In genomic region chr5:96584712-96585111, GRCh38 we compare ENCODE assay signal across 25 cellular contexts.
DNase-seq lines count a peak whose midpoint lies in the region; ATAC-seq, FAIRE-seq and TF ChIP-seq lines count a peak whose summit lies in the region.
"Had no signal": no experiment of that assay in that cellular context is flagged by ENCODE, and none has a peak within 500 bp of the region (broad histone marks: within the 10 kb centered on the region; RNA-seq: fewer than 3 reads in every experiment).

No MANE protein-coding gene starts in this region.

- H3K4me1 ChIP-seq in heart left ventricle (peaks cover 0 to 7% (median 0%) of the 10 kb centered on the region in 12 donors), endothelial cell of umbilical vein (ENCODE audit: control insufficient read depth, extremely low read depth, insufficient read depth, low read length) (peaks cover 69% of the 10 kb centered on the region), upper lobe of right lung (no peaks in the 10 kb centered on the region), uterus (no peaks in the 10 kb centered on the region)
- H3K4me1 ChIP-seq: body of pancreas, stomach, transverse colon had no signal

- CTCF ChIA-PET in endothelial cell of umbilical vein (lab: Charles Lee) = interaction anchor here (1.2 to 5.2 kb wide), 6 partner anchors 8 to 240 kb away, joined by 3 to 38 read pairs (median 8); no protein-coding TSS in a partner anchor

- peak overlapping the region; percentile 92 for H3K9ac ChIP-seq in endothelial cell of umbilical vein (replicated peaks; ENCODE audit: extremely low read depth, insufficient read depth, low read length)

- BruUV-seq in endothelial cell of umbilical vein (replicated peaks; lab: Mats Ljungman, UMichigan) = no TSS peak

- no peaks in the 10 kb centered on the region for H3K9me1 ChIP-seq in endothelial cell of umbilical vein (replicated peaks; ENCODE audit: control insufficient read depth, extremely low read depth, insufficient read depth, low read length)

- peaks cover 55% of the 10 kb centered on the region for H3K79me2 ChIP-seq in endothelial cell of umbilical vein (ENCODE audit: control insufficient read depth, insufficient read depth, low read length)

- peak in 2 of 5 donors; percentile 20 to 30 for DNase-seq in heart left ventricle
- no peak for DNase-seq in Right ventricle myocardium inferior (ENCODE audit: missing footprints)
- peak; percentile 10 for DNase-seq in NB4 (ENCODE audit: low read depth)
- peak; percentile 84 for DNase-seq in endothelial cell of umbilical vein (ENCODE audit: low read depth, low spot score)
- no peak for DNase-seq in upper lobe of right lung
- DNase-seq in amniotic stem cell (lab: John Stamatoyannopoulos, UW) = no peak
- no peak for DNase-seq in uterus
- DNase-seq: activated CD4-positive, alpha-beta T cell treated with anti-CD3 and anti-CD28 coated beads, Interleukin-2, amount 10 ng/mL, durations not matched to agents 24 days and 14 days; activated naive CD8-positive, alpha-beta T cell treated with anti-CD3 and anti-CD28 coated beads, Interleukin-2, amount 10 ng/mL, durations not matched to agents 7 days and 5 days; C1 segment of cervical spinal cord; effector CD8-positive, alpha-beta T cell; foreskin melanocyte; IMR-90; MG63; NCI-H2171 treated with DMSO at 0.1 percent for 48 hours; NCI-H526 treated with DMSO at 0.1 percent for 48 hours; retina; stomach; transverse colon had no signal

- intact Hi-C loops in heart left ventricle (cut with DNase I) (no loop called here), Right ventricle myocardium inferior (cut with DNase I) (no loop called here), endothelial cell of umbilical vein (cut with micrococcal nuclease) (loop anchor here (1.0 to 5.0 kb wide), 6 partner anchors 17 to 722 kb away; no protein-coding TSS in a partner anchor), upper lobe of right lung (cut with DNase I) (no loop called here), uterus (cut with DNase I; ENCODE audit: low total_unique reads) (no loop called here)

- WGBS in heart left ventricle, 4 donors = 52 to 61% (median 53%) methylated on average over 6 of the region's 6 CpGs

- H3K27me3 ChIP-seq in heart left ventricle (peaks cover 0 to 3% (median 0%) of the 10 kb centered on the region in 9 donors), endothelial cell of umbilical vein (ENCODE audit: control insufficient read depth in 2 of 2, insufficient read depth in 2 of 2, low read length in 2 of 2) (no peaks in the 10 kb centered on the region), upper lobe of right lung (no peaks in the 10 kb centered on the region), uterus (no peaks in the 10 kb centered on the region)
- H3K27me3 ChIP-seq: body of pancreas, MG63, stomach, transverse colon had no signal

- H3K9me3 ChIP-seq in heart left ventricle = no peaks in the 10 kb centered on the region
- no peaks in the 10 kb centered on the region for H3K9me3 ChIP-seq in endothelial cell of umbilical vein (replicated peaks; ENCODE audit: control insufficient read depth, insufficient read depth, low read length)
- no peaks in the 10 kb centered on the region for H3K9me3 ChIP-seq in upper lobe of right lung
- no peaks in the 10 kb centered on the region for H3K9me3 ChIP-seq in uterus
- H3K9me3 ChIP-seq: body of pancreas, MG63, stomach, transverse colon had no signal

- no peak overlapping the region for H2AFZ ChIP-seq in endothelial cell of umbilical vein (ENCODE audit: low read depth, low read length)

- ATAC-seq in heart left ventricle (peak in 3 of 4 donors; percentile 18 to 34 (median 24)), Right ventricle myocardium inferior (no peak), upper lobe of right lung (peak; percentile 65), HG03460 (IDR thresholded peaks at IDR 0.05; ENCODE audit: unreplicated experiment) (no peak)
- ATAC-seq: body of pancreas, esophagus mucosa had no signal

- dilution Hi-C loops in endothelial cell of umbilical vein (cut with MboI; ENCODE audit: extremely low pct_ligation_motif_present, low sequenced_read_pairs) = no loop called here

- no peak overlapping the region for H3K27ac ChIP-seq in heart left ventricle
- H3K27ac ChIP-seq in endothelial cell of umbilical vein (ENCODE audit: insufficient read depth, low read depth, low read length) = peak overlapping the region; percentile 86
- no peak overlapping the region for H3K27ac ChIP-seq in upper lobe of right lung
- H3K27ac ChIP-seq in uterus = no peak overlapping the region
- H3K27ac ChIP-seq: body of pancreas, stomach, transverse colon had no signal

- POLR2A ChIA-PET in endothelial cell of umbilical vein (lab: Charles Lee) = interaction anchor here (1.2 to 3.3 kb wide), 3 partner anchors 9 to 18 kb away, joined by 3 to 12 read pairs (median 6); no protein-coding TSS in a partner anchor

- H3K4me2 ChIP-seq in endothelial cell of umbilical vein (ENCODE audit: insufficient read depth, low read length) = peak overlapping the region; percentile 86

- H3K4me3 ChIP-seq in heart left ventricle = no peak overlapping the region
- no peak overlapping the region for H3K4me3 ChIP-seq in NB4 (ENCODE audit: low read depth, low read length)
- H3K4me3 ChIP-seq in endothelial cell of umbilical vein (replicated peaks in 1 of 3; ENCODE audit: insufficient read depth in 1 of 3, low read depth in 1 of 3, low read length in 3 of 3) = peak overlapping the region; percentile 6 to 89 (median 80)
- no peak overlapping the region for H3K4me3 ChIP-seq in upper lobe of right lung
- H3K4me3 ChIP-seq in uterus = no peak overlapping the region
- H3K4me3 ChIP-seq: body of pancreas, MG63, stomach, transverse colon had no signal

- no peaks in the 10 kb centered on the region for H4K20me1 ChIP-seq in endothelial cell of umbilical vein (replicated peaks; ENCODE audit: control insufficient read depth, extremely low read depth, insufficient read depth, low read length)

- H3K36me3 ChIP-seq in heart left ventricle (no peaks in the 10 kb centered on the region), endothelial cell of umbilical vein (ENCODE audit: control insufficient read depth in 2 of 2, extremely low read depth in 1 of 2, insufficient read depth in 2 of 2, low read length in 2 of 2) (no peaks in the 10 kb centered on the region), upper lobe of right lung (no peaks in the 10 kb centered on the region), uterus (no peaks in the 10 kb centered on the region)
- H3K36me3 ChIP-seq: MG63, stomach, transverse colon had no signal

- TF ChIP-seq CTCF in heart left ventricle (IDR thresholded peaks at IDR 0.05) (no peak), NB4 (IDR thresholded peaks at IDR 0.05; ENCODE audit: low read depth, low read length) (no peak), endothelial cell of umbilical vein (IDR thresholded peaks at IDR 0.05; ENCODE audit: extremely low read depth in 1 of 2, insufficient read depth in 1 of 2, low read depth in 1 of 2, low read length in 2 of 2) (no peak), upper lobe of right lung (IDR thresholded peaks at IDR 0.05) (no peak), uterus (IDR thresholded peaks at IDR 0.05) (no peak)

- peak; percentile 98 for FAIRE-seq in endothelial cell of umbilical vein (lab: Jason Lieb, UNC)
- FAIRE-seq: H1, islet of Langerhans, TTC549 had no signal

- no peak for TF ChIP-seq POLR2A in heart left ventricle (IDR thresholded peaks at IDR 0.05)
- TF ChIP-seq POLR2A in NB4 (IDR thresholded peaks at IDR 0.05; ENCODE audit: extremely low read depth, insufficient read length) = no peak
- TF ChIP-seq POLR2A in endothelial cell of umbilical vein (IDR thresholded peaks at IDR 0.05; ENCODE audit: low read depth, low read length) = peak; percentile 94
- TF ChIP-seq POLR2A in uterus (IDR thresholded peaks at IDR 0.05) = no peak

TF ChIP-seq in endothelial cell of umbilical vein, 7 proteins besides CTCF, POLR2A, EP300 and RAD21:
- TF ChIP-seq FOS (IDR thresholded peaks at IDR 0.05; ENCODE audit: borderline replicate concordance, insufficient read depth, low read length) = peak; percentile 66
- peak; percentile 98 for TF ChIP-seq POLR2AphosphoS5 (IDR thresholded peaks at IDR 0.05; ENCODE audit: insufficient read depth, low read depth, low read length)
- TF ChIP-seq JUN (IDR thresholded peaks at IDR 0.05; ENCODE audit: borderline replicate concordance, insufficient read depth, insufficient read length, low read depth) = peak; percentile 49
- TF ChIP-seq EZH2 (IDR thresholded peaks at IDR 0.05; ENCODE audit: borderline replicate concordance, low read depth, low read length, severe bottlenecking) = no peak
- TF ChIP-seq MAX (IDR thresholded peaks at IDR 0.05; ENCODE audit: insufficient read depth, insufficient read length) = peak; percentile 2
- no peak for TF ChIP-seq MYC (IDR thresholded peaks at IDR 0.05; ENCODE audit: low read depth, low read length)
- peak; percentile 43 for TF ChIP-seq GATA2 (IDR thresholded peaks at IDR 0.05; ENCODE audit: insufficient read depth, insufficient read length, low read depth, low read length)

Comparison
In these comparisons a context has a peak if more than half of its experiments do, and no peak if none do; other contexts are left out.
1. ATAC-seq: peak in heart left ventricle (3 of 4) and upper lobe of right lung (single experiment); none in Right ventricle myocardium inferior (single experiment) and HG03460 (single experiment).
2. DNase-seq: peak in NB4 (single experiment) and endothelial cell of umbilical vein (single experiment); none in Right ventricle myocardium inferior (single experiment), upper lobe of right lung (single experiment), amniotic stem cell (single experiment) and uterus (0 of 2).
3. H3K4me3 ChIP-seq: peak in endothelial cell of umbilical vein (3 of 3); none in heart left ventricle (0 of 12), NB4 (single experiment), upper lobe of right lung (single experiment) and uterus (0 of 2).